ENCODE assay signal across 20 cellular contexts in genomic region chr13:27918918-27919255, GRCh38. TPM values are rescaled to one million over a fixed set of nuclear protein-coding genes. Genes with fewer than 3 reads are reported as not detected.
"Had no signal": no experiment of that assay in that cellular context is flagged by ENCODE, and none has a peak within 500 bp of the region (broad histone marks: within the 10 kb centered on the region; RNA-seq: fewer than 3 reads in every experiment).

No MANE protein-coding gene starts in this region.

- H3K27ac Mint-ChIP-seq: activated naive CD8-positive, alpha-beta T cell treated with anti-CD3 and anti-CD28 coated beads, Interleukin-2, amount 50 U/mL, for 24 hours; activated T-cell treated with anti-CD3 and anti-CD28 coated beads, Interleukin-2, amount 50 U/mL, for 24 hours; stimulated activated naive CD8-positive, alpha-beta T cell treated with anti-CD3 and anti-CD28 coated beads, Interleukin-15, amount 100 ng/mL, for 72 hours had no signal

- H3K9me3 ChIP-seq: ascending aorta, gastroesophageal sphincter, thoracic aorta had no signal

- H3K9me3 Mint-ChIP-seq: activated naive CD8-positive, alpha-beta T cell treated with anti-CD3 and anti-CD28 coated beads, Interleukin-2, amount 50 U/mL, for 24 hours; activated T-cell treated with anti-CD3 and anti-CD28 coated beads, Interleukin-2, amount 50 U/mL, for 24 hours; stimulated activated naive CD8-positive, alpha-beta T cell treated with anti-CD3 and anti-CD28 coated beads, Interleukin-15, amount 100 ng/mL, for 72 hours; T-helper 1 cell treated with Interleukin-12 subunit alpha and Interleukin-12 subunit beta and Interleukin-4 antibody, amounts not matched to agents 30 μg/mL and 1 μg/mL, for 36 hours had no signal

- FAIRE-seq: colon, TTC549, urothelium cell line had no signal

- H3K4me3 Mint-ChIP-seq: T-helper 1 cell treated with Interleukin-12 subunit alpha and Interleukin-12 subunit beta and Interleukin-4 antibody, amounts not matched to agents 30 μg/mL and 1 μg/mL, for 36 hours had no signal

- DNase-seq: activated CD4-positive, CD25-positive, alpha-beta regulatory T cell; activated gamma-delta T cell; activated naive CD8-positive, alpha-beta T cell treated with anti-CD3 and anti-CD28 coated beads, Interleukin-2, amount 50 U/mL, for 24 hours; activated T-cell treated with anti-CD3 and anti-CD28 coated beads, Interleukin-2, amount 50 U/mL, for 24 hours; effector memory CD4-positive, alpha-beta T cell; kidney glomerular epithelial cell; stimulated activated CD4-positive, alpha-beta T cell treated with anti-CD3 and anti-CD28 coated beads, Interleukin-4, amount 100 ng/mL, for 1 hour; stimulated activated naive CD8-positive, alpha-beta T cell treated with anti-CD3 and anti-CD28 coated beads, Interleukin-15, amount 100 ng/mL, for 72 hours had no signal

- H3K27ac ChIP-seq: ascending aorta, epithelial cell of prostate, gastroesophageal sphincter had no signal

- H3K36me3 ChIP-seq: ascending aorta, gastroesophageal sphincter, thoracic aorta had no signal

RNA-seq across cellular contexts. Expression of gene PDX1, which starts 0.9 kb away (rescaled TPM):
- total RNA-seq: ascending aorta, cardiac septum, gastroesophageal sphincter, mesenteric fat pad, osteocyte had no signal

RNA-seq across cellular contexts. Expression of gene CDX2, which starts 50.2 kb away (rescaled TPM):
- total RNA-seq: ascending aorta, cardiac septum, gastroesophageal sphincter, liver, osteocyte, thoracic aorta had no signal
